ENCODE assay signal across 27 cellular contexts in the genomic region with DNA sequence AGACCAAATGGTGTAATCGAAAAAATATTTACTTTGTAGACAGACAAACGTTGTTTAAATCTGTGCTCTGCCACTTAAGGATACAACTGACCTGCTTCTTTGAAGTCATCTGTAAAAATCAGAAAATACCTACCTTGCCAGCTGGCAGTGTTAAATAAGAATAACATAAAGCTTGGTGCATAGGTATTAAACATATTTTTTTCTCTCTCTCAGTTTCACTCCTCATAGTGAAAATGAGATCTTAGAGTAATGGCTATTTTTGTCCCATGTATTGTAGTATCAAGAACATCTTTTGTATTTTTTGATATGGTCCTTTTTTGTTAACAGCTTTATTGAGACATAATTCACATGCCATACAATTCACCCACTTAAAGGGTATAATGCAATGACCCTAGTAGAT.
"Had no signal": no experiment of that assay in that cellular context is flagged by ENCODE, and none has a peak within 500 bp of the region (broad histone marks: within the 10 kb centered on the region; RNA-seq: fewer than 3 reads in every experiment).

No MANE protein-coding gene starts in this region.

- H3K36me3 ChIP-seq: brain microvascular endothelial cell, gastroesophageal sphincter, left ventricle myocardium inferior, neural progenitor cell, sigmoid colon, thoracic aorta had no signal

- H3K4me2 ChIP-seq: hepatocyte, neural progenitor cell had no signal

- H3K4me3 ChIP-seq: coronary artery, gastroesophageal sphincter, hepatocyte, left ventricle myocardium inferior, lung, neural progenitor cell, psoas muscle, sigmoid colon, thoracic aorta had no signal

- H3K9ac ChIP-seq: neural progenitor cell, parathyroid adenoma had no signal

- H3K9me3 ChIP-seq: gastroesophageal sphincter, left ventricle myocardium inferior, psoas muscle, sigmoid colon, thoracic aorta had no signal

- H2AFZ ChIP-seq: hepatocyte, neural progenitor cell, parathyroid adenoma had no signal

- DNase-seq: activated CD4-positive, alpha-beta memory T cell treated with anti-CD3 and anti-CD28 coated beads, Interleukin-2, amount 10 ng/mL, durations not matched to agents 7 days and 5 days; activated CD4-positive, alpha-beta T cell treated with anti-CD3 and anti-CD28 coated beads, Interleukin-2, amount 10 ng/mL, durations not matched to agents 7 days and 5 days; activated gamma-delta T cell treated with Interleukin-2 at 50 U/mL for 16 hours; activated naive CD4-positive, alpha-beta T cell treated with anti-CD3 and anti-CD28 coated beads, Interleukin-2, amount 50 U/mL, for 16 hours; activated T-cell treated with anti-CD3 and anti-CD28 coated beads, Interleukin-2, amount 50 U/mL, for 4 hours; amniotic stem cell; brain microvascular endothelial cell; islet precursor cell; left ventricle myocardium inferior; mesendoderm; natural killer cell; occipital lobe; psoas muscle; sigmoid colon; small intestine; stimulated activated CD4-positive, alpha-beta T cell treated with anti-CD3 and anti-CD28 coated beads, Interleukin-4, amount 100 ng/mL, for 24 hours; trophoblast cell had no signal

- ATAC-seq: activated T-cell treated with anti-CD3 and anti-CD28 coated beads, Interleukin-2, amount 50 U/mL, for 4 hours; activated T-helper 17 cell treated with anti-CD3 and anti-CD28 coated beads, Interleukin-2, amount 50 U/mL, for 72 hours; gastroesophageal sphincter; natural killer cell; psoas muscle; stimulated activated effector memory CD8-positive, alpha-beta T cell treated with anti-CD3 and anti-CD28 coated beads, Interleukin-12 subunit alpha, Interleukin-12 subunit beta, amount 100 ng/mL, for 72 hours had no signal

- H3K27ac ChIP-seq: brain microvascular endothelial cell, coronary artery, gastroesophageal sphincter, hepatocyte, left ventricle myocardium inferior, neural progenitor cell, parathyroid adenoma, psoas muscle, sigmoid colon, thoracic aorta, VCaP had no signal

- H3K4me1 ChIP-seq: gastroesophageal sphincter, left ventricle myocardium inferior, neural progenitor cell, parathyroid adenoma, psoas muscle, sigmoid colon had no signal

- H3K79me2 ChIP-seq: hepatocyte, parathyroid adenoma had no signal

- H3K27me3 ChIP-seq: brain microvascular endothelial cell, gastroesophageal sphincter, hepatocyte, neural progenitor cell, sigmoid colon had no signal
